Comparison of ENCODE assay signal across 1 cellular context in the genomic region with DNA sequence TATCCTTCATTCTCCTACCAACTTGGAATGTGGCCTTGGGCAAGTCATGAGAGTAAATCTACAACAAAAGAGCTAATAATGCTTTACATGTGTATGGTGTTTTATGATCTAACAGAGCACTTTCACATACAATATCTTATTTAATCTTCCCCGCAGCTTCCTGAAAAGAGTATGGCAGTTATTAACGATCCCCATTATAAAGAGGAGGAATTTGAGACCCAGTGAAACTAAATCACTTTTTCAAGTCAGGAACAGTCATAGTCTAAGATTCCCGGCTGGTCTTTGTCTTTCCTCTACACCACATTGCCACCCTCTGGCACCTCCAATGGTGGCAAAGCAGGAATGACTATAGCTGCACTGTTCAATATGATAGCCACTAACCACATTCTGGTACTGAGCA.
TF ChIP-seq lines count a peak whose summit lies in the region.

No MANE protein-coding gene starts in this region.

TF ChIP-seq in HepG2, 621 proteins besides CTCF, POLR2A, EP300 and RAD21 (continued from another document):
- TF ChIP-seq, protein P1, sequence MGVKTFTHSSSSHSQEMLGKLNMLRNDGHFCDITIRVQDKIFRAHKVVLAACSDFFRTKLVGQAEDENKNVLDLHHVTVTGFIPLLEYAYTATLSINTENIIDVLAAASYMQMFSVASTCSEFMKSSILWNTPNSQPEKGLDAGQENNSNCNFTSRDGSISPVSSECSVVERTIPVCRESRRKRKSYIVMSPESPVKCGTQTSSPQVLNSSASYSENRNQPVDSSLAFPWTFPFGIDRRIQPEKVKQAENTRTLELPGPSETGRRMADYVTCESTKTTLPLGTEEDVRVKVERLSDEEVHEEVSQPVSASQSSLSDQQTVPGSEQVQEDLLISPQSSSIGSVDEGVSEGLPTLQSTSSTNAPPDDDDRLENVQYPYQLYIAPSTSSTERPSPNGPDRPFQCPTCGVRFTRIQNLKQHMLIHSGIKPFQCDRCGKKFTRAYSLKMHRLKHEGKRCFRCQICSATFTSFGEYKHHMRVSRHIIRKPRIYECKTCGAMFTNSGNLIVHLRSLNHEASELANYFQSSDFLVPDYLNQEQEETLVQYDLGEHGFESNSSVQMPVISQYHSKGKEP (CRISPR knock-in tag; IDR thresholded peaks at IDR 0.05) = no peak
- TF ChIP-seq PREB (CRISPR knock-in tag; IDR thresholded peaks at IDR 0.05) (no peak), PLRG1 (conservative IDR thresholded peaks at IDR 0.05) (no peak)
- TF ChIP-seq, protein P2, sequence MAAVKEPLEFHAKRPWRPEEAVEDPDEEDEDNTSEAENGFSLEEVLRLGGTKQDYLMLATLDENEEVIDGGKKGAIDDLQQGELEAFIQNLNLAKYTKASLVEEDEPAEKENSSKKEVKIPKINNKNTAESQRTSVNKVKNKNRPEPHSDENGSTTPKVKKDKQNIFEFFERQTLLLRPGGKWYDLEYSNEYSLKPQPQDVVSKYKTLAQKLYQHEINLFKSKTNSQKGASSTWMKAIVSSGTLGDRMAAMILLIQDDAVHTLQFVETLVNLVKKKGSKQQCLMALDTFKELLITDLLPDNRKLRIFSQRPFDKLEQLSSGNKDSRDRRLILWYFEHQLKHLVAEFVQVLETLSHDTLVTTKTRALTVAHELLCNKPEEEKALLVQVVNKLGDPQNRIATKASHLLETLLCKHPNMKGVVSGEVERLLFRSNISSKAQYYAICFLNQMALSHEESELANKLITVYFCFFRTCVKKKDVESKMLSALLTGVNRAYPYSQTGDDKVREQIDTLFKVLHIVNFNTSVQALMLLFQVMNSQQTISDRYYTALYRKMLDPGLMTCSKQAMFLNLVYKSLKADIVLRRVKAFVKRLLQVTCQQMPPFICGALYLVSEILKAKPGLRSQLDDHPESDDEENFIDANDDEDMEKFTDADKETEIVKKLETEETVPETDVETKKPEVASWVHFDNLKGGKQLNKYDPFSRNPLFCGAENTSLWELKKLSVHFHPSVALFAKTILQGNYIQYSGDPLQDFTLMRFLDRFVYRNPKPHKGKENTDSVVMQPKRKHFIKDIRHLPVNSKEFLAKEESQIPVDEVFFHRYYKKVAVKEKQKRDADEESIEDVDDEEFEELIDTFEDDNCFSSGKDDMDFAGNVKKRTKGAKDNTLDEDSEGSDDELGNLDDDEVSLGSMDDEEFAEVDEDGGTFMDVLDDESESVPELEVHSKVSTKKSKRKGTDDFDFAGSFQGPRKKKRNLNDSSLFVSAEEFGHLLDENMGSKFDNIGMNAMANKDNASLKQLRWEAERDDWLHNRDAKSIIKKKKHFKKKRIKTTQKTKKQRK (IDR thresholded peaks at IDR 0.05; ENCODE audit: low read length) = no peak
TF ChIP-seq in HepG2: peak in this region for 0.
